Comparison of ENCODE assay signal across 30 cellular contexts in the genomic region with DNA sequence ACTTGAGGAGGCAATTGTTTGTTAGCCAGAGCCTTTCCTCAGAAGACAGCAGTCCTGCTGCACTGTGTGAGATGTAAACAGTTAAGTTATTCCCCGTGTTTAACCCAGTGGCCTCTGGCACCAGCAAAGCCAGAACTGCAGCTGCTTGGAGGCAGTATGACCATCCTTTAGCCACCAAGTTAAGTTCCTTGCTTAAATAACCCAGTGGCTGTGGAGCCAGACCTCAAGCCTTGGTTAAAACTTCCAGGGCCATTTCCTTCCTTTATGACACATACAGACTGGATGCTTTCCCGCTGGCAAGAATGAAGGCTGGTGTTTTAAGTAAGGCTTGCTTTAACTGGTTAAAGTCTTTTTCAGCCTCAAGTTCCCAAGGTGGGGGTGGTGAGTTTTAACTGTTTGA.
"Had no signal": no experiment of that assay in that cellular context is flagged by ENCODE, and none has a peak within 500 bp of the region (broad histone marks: within the 10 kb centered on the region; RNA-seq: fewer than 3 reads in every experiment).

No MANE protein-coding gene starts in this region.

- H3K27ac ChIP-seq: adrenal gland, SK-N-MC, VCaP had no signal

- H3K4me3 ChIP-seq: adrenal gland, SK-N-MC had no signal

- DNase-seq: activated CD4-positive, alpha-beta memory T cell treated with anti-CD3 and anti-CD28 coated beads, Interleukin-2, amount 10 ng/mL, durations not matched to agents 7 days and 5 days; activated CD4-positive, alpha-beta T cell treated with anti-CD3 and anti-CD28 coated beads for 36 hours; activated CD4-positive, alpha-beta T cell treated with anti-CD3 and anti-CD28 coated beads, Interleukin-2, amount 50 U/mL, for 1 hour; activated CD8-positive, alpha-beta memory T cell treated with anti-CD3 and anti-CD28 coated beads, Interleukin-2, amount 50 U/mL, for 4 hours; activated gamma-delta T cell treated with Interleukin-2 at 50 U/mL for 16 hours; activated naive CD4-positive, alpha-beta T cell treated with anti-CD3 and anti-CD28 coated beads, Interleukin-2, amount 50 U/mL, for 16 hours; activated naive CD8-positive, alpha-beta T cell treated with anti-CD3 and anti-CD28 coated beads, Interleukin-2, amount 10 ng/mL, durations not matched to agents 7 days and 5 days; activated T-cell treated with anti-CD3 and anti-CD28 coated beads, Interleukin-2, amount 50 U/mL, for 72 hours; adrenal gland; aorta; KBM-7; NCI-H1048; NCI-H1930; NCI-H2107; NCI-H2171 treated with DMSO at 0.1 percent for 48 hours; NCI-H345; NCI-H510A; NCI-H526 treated with DMSO at 0.1 percent for 48 hours; NCI-H82; RPMI8226; T-cell; T-helper 2 cell; T1000 had no signal

- H3K4me3 Mint-ChIP-seq: activated CD4-positive, alpha-beta memory T cell treated with anti-CD3 and anti-CD28 coated beads, Interleukin-2, amount 10 ng/mL, durations not matched to agents 7 days and 5 days; activated CD4-positive, alpha-beta T cell treated with anti-CD3 and anti-CD28 coated beads for 36 hours; activated naive CD8-positive, alpha-beta T cell treated with anti-CD3 and anti-CD28 coated beads, Interleukin-2, amount 10 ng/mL, durations not matched to agents 7 days and 5 days; activated T-cell treated with anti-CD3 and anti-CD28 coated beads, Interleukin-2, amount 50 U/mL, for 72 hours; brain; central memory CD8-positive, alpha-beta T cell; T-cell had no signal

- ATAC-seq: activated CD4-positive, alpha-beta T cell treated with anti-CD3 and anti-CD28 coated beads for 36 hours; activated T-cell treated with anti-CD3 and anti-CD28 coated beads, Interleukin-2, amount 50 U/mL, for 72 hours; Panc1; Right ventricle myocardium inferior; T-cell had no signal

- H3K9me3 ChIP-seq: adrenal gland had no signal

- H3K4me1 ChIP-seq: adrenal gland had no signal

- H3K27ac Mint-ChIP-seq: activated CD4-positive, alpha-beta memory T cell treated with anti-CD3 and anti-CD28 coated beads, Interleukin-2, amount 10 ng/mL, durations not matched to agents 7 days and 5 days; activated CD4-positive, alpha-beta T cell treated with anti-CD3 and anti-CD28 coated beads for 36 hours; activated naive CD8-positive, alpha-beta T cell treated with anti-CD3 and anti-CD28 coated beads, Interleukin-2, amount 10 ng/mL, durations not matched to agents 7 days and 5 days; activated T-cell treated with anti-CD3 and anti-CD28 coated beads, Interleukin-2, amount 50 U/mL, for 72 hours; activated T-helper 2 cell treated with anti-CD3 and anti-CD28 coated beads, Interferon-gamma antibody, Interleukin-2, Interleukin-4, amounts not matched to agents 10 μg/mL and 5 μg/mL and 100 μg/mL, durations not matched to agents 14 hours and 24 hours and 36 hours; brain; T-cell had no signal

- H3K9me3 Mint-ChIP-seq: activated CD4-positive, alpha-beta memory T cell treated with anti-CD3 and anti-CD28 coated beads, Interleukin-2, amount 10 ng/mL, durations not matched to agents 7 days and 5 days; activated naive CD8-positive, alpha-beta T cell treated with anti-CD3 and anti-CD28 coated beads, Interleukin-2, amount 10 ng/mL, durations not matched to agents 7 days and 5 days; activated T-helper 2 cell treated with anti-CD3 and anti-CD28 coated beads, Interferon-gamma antibody, Interleukin-2, Interleukin-4, amounts not matched to agents 10 μg/mL and 5 μg/mL and 100 μg/mL, durations not matched to agents 14 hours and 24 hours and 36 hours; central memory CD8-positive, alpha-beta T cell; T-cell had no signal

- H3K36me3 Mint-ChIP-seq: activated naive CD8-positive, alpha-beta T cell treated with anti-CD3 and anti-CD28 coated beads, Interleukin-2, amount 10 ng/mL, durations not matched to agents 7 days and 5 days; brain; T-cell had no signal

- H3K4me1 Mint-ChIP-seq: activated CD4-positive, alpha-beta memory T cell treated with anti-CD3 and anti-CD28 coated beads, Interleukin-2, amount 10 ng/mL, durations not matched to agents 7 days and 5 days; activated CD4-positive, alpha-beta T cell treated with anti-CD3 and anti-CD28 coated beads for 36 hours; activated naive CD8-positive, alpha-beta T cell treated with anti-CD3 and anti-CD28 coated beads, Interleukin-2, amount 10 ng/mL, durations not matched to agents 7 days and 5 days; brain; central memory CD8-positive, alpha-beta T cell; T-cell had no signal

- H3K27me3 Mint-ChIP-seq: activated CD4-positive, alpha-beta memory T cell treated with anti-CD3 and anti-CD28 coated beads, Interleukin-2, amount 10 ng/mL, durations not matched to agents 7 days and 5 days; activated naive CD8-positive, alpha-beta T cell treated with anti-CD3 and anti-CD28 coated beads, Interleukin-2, amount 10 ng/mL, durations not matched to agents 7 days and 5 days; brain; central memory CD8-positive, alpha-beta T cell had no signal

- H3K36me3 ChIP-seq: adrenal gland had no signal
